22 cellular contexts compared by ENCODE assay signal in the genomic region with DNA sequence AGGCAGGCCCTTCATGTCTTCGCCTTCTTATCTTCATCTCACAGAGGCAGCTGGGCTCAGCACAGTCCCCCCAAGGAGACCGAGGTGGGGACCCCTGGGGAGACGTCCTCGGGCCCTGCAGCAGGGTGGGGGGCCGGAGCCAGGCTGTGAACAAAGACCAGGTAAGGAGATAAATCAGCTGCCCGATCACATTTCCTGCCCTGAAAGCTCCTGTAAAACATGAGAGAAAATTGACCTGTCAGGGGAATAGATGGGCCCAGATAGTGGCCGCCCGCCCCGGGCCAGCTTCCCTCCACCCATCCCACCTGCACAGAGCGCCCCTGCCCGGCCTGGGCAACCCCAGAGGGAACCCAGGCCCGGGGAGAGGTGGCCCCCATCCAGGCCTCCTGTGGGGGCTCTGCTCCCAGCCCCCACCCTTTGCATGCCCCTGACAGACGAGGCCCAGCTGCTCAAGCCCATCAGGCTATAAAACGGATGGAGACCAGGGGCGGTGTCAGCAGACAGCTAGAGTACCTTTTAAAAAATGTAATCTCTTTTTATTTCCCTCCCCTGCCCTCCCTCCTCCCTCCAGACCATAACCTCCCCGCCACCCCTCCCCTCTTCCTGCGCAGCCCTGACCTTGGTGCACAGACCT.
"Had no signal": no experiment of that assay in that cellular context is flagged by ENCODE, and none has a peak within 500 bp of the region (broad histone marks: within the 10 kb centered on the region; RNA-seq: fewer than 3 reads in every experiment).

No MANE protein-coding gene starts in this region.

- H3K9me3 Mint-ChIP-seq: dendritic cell treated with granulocyte-macrophage colony-stimulating factor and Interleukin-4, amounts not matched to agents 40 ng/mL and 50 ng/mL, for 4 days; effector memory CD8-positive, alpha-beta T cell; stimulated activated naive B cell treated with anti-CD40 and anti-IgM and Interleukin-4, amounts not matched to agents 10 μg/mL and 1 μg/mL and 100 μg/mL, for 72 hours had no signal

- ATAC-seq: effector memory CD8-positive, alpha-beta T cell; gastroesophageal sphincter; left lobe of liver; naive thymus-derived CD4-positive, alpha-beta T cell; sciatic nerve; stimulated activated naive B cell treated with anti-CD40 and anti-IgM and Interleukin-4, amounts not matched to agents 10 μg/mL and 1 μg/mL and 100 μg/mL, for 72 hours; upper lobe of right lung had no signal

- FAIRE-seq: colon, islet of Langerhans had no signal

- H3K27ac ChIP-seq: esophagus squamous epithelium, gastroesophageal sphincter, hepatocyte, neutrophil, psoas muscle, upper lobe of right lung, vagina had no signal

- H3K36me3 Mint-ChIP-seq: naive thymus-derived CD4-positive, alpha-beta T cell; stimulated activated naive B cell treated with anti-CD40 and anti-IgM and Interleukin-4, amounts not matched to agents 10 μg/mL and 1 μg/mL and 100 μg/mL, for 72 hours had no signal

- H3K4me3 ChIP-seq: esophagus squamous epithelium, gastroesophageal sphincter, hepatocyte, psoas muscle, upper lobe of right lung, vagina had no signal

- H3K4me2 ChIP-seq: hepatocyte had no signal

- H3K4me3 Mint-ChIP-seq: dendritic cell treated with granulocyte-macrophage colony-stimulating factor and Interleukin-4, amounts not matched to agents 40 ng/mL and 50 ng/mL, for 4 days; effector memory CD8-positive, alpha-beta T cell; naive thymus-derived CD4-positive, alpha-beta T cell; nephron progenitor cell; stimulated activated naive B cell treated with anti-CD40 and anti-IgM and Interleukin-4, amounts not matched to agents 10 μg/mL and 1 μg/mL and 100 μg/mL, for 72 hours had no signal

- H3K27me3 ChIP-seq: esophagus squamous epithelium, hepatocyte, neutrophil, upper lobe of right lung, vagina had no signal

- H3K36me3 ChIP-seq: esophagus squamous epithelium, gastroesophageal sphincter, neutrophil, upper lobe of right lung, vagina had no signal

- DNase-seq: effector memory CD8-positive, alpha-beta T cell; esophagus squamous epithelium; foreskin fibroblast; head of caudate nucleus; kidney glomerular epithelial cell; mammary epithelial cell; naive thymus-derived CD4-positive, alpha-beta T cell; nephron progenitor cell; psoas muscle; stimulated activated CD4-positive, alpha-beta T cell treated with anti-CD3 and anti-CD28 coated beads, Interleukin-2, amount 100 ng/mL, for 24 hours; stimulated activated CD4-positive, alpha-beta T cell treated with anti-CD3 and anti-CD28 coated beads, Interleukin-4, amount 100 ng/mL, for 4 hours; stimulated activated naive B cell treated with anti-CD40 and anti-IgM and Interleukin-4, amounts not matched to agents 10 μg/mL and 1 μg/mL and 100 μg/mL, for 72 hours; upper lobe of right lung had no signal

- H3K9me3 ChIP-seq: esophagus squamous epithelium, gastroesophageal sphincter, neutrophil, psoas muscle, upper lobe of right lung, vagina had no signal

- H3K79me2 ChIP-seq: hepatocyte had no signal

- H3K27ac Mint-ChIP-seq: dendritic cell treated with granulocyte-macrophage colony-stimulating factor and Interleukin-4, amounts not matched to agents 40 ng/mL and 50 ng/mL, for 4 days; effector memory CD8-positive, alpha-beta T cell; naive thymus-derived CD4-positive, alpha-beta T cell; nephron progenitor cell; stimulated activated naive B cell treated with anti-CD40 and anti-IgM and Interleukin-4, amounts not matched to agents 10 μg/mL and 1 μg/mL and 100 μg/mL, for 72 hours had no signal

- H2AFZ ChIP-seq: hepatocyte had no signal
